23 cellular contexts compared by ENCODE assay signal in the genomic region with DNA sequence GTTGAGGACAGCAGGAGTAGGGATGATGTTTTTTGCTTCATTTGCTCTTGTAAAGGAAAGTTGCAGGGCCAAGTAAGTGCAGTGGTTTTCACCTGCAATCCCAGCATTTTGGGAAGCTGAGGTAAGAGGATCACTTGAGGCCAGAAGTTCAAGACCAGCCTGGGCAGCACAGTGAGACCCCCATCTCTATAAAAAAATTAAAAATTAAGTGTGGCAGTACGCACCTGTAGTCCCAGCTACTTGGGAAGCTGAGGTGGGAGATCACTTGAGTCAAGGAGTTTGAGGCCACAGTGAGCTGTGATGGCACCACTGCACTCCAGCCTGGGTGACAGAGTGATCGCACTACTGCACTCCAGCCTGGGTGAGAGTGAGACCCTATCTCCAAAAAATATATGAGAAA.
"Had no signal": no experiment of that assay in that cellular context is flagged by ENCODE, and none has a peak within 500 bp of the region (broad histone marks: within the 10 kb centered on the region; RNA-seq: fewer than 3 reads in every experiment).

No MANE protein-coding gene starts in this region.

- H3K4me1 Mint-ChIP-seq: activated naive CD4-positive, alpha-beta T cell treated with anti-CD3 and anti-CD28 coated beads, Interleukin-2, amount 50 U/mL, for 24 hours had no signal

- H3K4me3 Mint-ChIP-seq: activated naive CD4-positive, alpha-beta T cell treated with anti-CD3 and anti-CD28 coated beads, Interleukin-2, amount 50 U/mL, for 24 hours had no signal

- H3K27ac ChIP-seq: VCaP had no signal

- DNase-seq: activated CD4-positive, alpha-beta T cell treated with anti-CD3 and anti-CD28 coated beads, Interleukin-2, amount 50 U/mL, for 1 hour; activated CD4-positive, CD25-positive, alpha-beta regulatory T cell; activated CD8-positive, alpha-beta memory T cell treated with anti-CD3 and anti-CD28 coated beads, Interleukin-2, amount 50 U/mL, for 48 hours; activated effector memory CD4-positive, alpha-beta T cell treated with Interleukin-2 at 50 U/mL for 16 hours; activated naive CD4-positive, alpha-beta T cell; activated T-cell treated with anti-CD3 and anti-CD28 coated beads, Interleukin-2, amount 50 U/mL, for 1 hour; MM.1S; NCI-H1105; NCI-H1436; NCI-H1694 treated with DMSO at 0.1 percent for 48 hours; NCI-H2029 treated with DMSO at 0.1 percent for 48 hours; NCI-H345; NCI-H510A; NCI-H526 treated with DMSO at 0.1 percent for 48 hours; NCI-H82; OCI-M1; SHP77 treated with DMSO at 0.1 percent for 48 hours; T-helper 2 cell had no signal

- H3K9me3 Mint-ChIP-seq: activated CD4-positive, alpha-beta memory T cell treated with anti-CD3 and anti-CD28 coated beads, Interleukin-2, amount 10 ng/mL, durations not matched to agents 7 days and 5 days; activated naive CD4-positive, alpha-beta T cell treated with anti-CD3 and anti-CD28 coated beads, Interleukin-2, amount 50 U/mL, for 24 hours had no signal

- H3K27ac Mint-ChIP-seq: activated CD4-positive, alpha-beta memory T cell treated with anti-CD3 and anti-CD28 coated beads, Interleukin-2, amount 10 ng/mL, durations not matched to agents 7 days and 5 days; activated naive CD4-positive, alpha-beta T cell treated with anti-CD3 and anti-CD28 coated beads, Interleukin-2, amount 50 U/mL, for 24 hours had no signal

- H3K27me3 Mint-ChIP-seq: activated naive CD4-positive, alpha-beta T cell treated with anti-CD3 and anti-CD28 coated beads, Interleukin-2, amount 50 U/mL, for 24 hours had no signal

- ATAC-seq: HepG2 had no signal

- H3K36me3 Mint-ChIP-seq: activated naive CD4-positive, alpha-beta T cell treated with anti-CD3 and anti-CD28 coated beads, Interleukin-2, amount 50 U/mL, for 24 hours; brain had no signal
